Comparison of ENCODE assay signal across 26 cellular contexts in the genomic region with DNA sequence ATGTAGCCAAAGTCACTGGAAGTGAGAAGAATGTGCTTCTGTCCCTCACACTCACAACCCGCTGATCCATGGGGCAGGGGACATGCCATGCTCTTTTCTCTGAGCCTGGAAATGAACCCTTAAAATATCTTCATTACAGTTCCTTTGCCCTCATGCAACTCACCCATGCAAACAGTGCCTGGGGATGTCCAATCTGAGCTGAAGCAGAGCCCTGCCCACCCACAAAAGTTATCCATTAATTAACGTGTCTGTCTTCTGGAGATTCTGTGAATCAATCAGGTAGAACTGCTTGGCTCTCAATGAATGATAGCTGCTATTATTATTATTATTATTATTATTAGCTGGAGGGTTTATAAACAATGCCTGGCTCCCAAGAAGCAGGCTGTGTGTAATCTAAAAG.
"Had no signal": no experiment of that assay in that cellular context is flagged by ENCODE, and none has a peak within 500 bp of the region (broad histone marks: within the 10 kb centered on the region; RNA-seq: fewer than 3 reads in every experiment).

No MANE protein-coding gene starts in this region.

- H3K4me1 ChIP-seq: heart left ventricle, left ventricle myocardium inferior, lower lobe of right lung, neural progenitor cell, pancreas, prostate gland, spleen, stomach had no signal

- H3K4me3 ChIP-seq: dorsolateral prefrontal cortex, heart left ventricle, left ventricle myocardium inferior, lower lobe of right lung, neural progenitor cell, pancreas, prostate gland, spleen, stomach, thoracic aorta, transverse colon had no signal

- H3K4me2 ChIP-seq: neural progenitor cell had no signal

- H3K27me3 ChIP-seq: neural progenitor cell, pancreas, transverse colon had no signal

- H3K9ac ChIP-seq: neural progenitor cell had no signal

- ATAC-seq: esophagus mucosa; heart left ventricle; lower lobe of right lung; natural killer cell; sciatic nerve; stimulated activated memory B cell treated with anti-CD40 and anti-IgM and Interleukin-4, amounts not matched to agents 10 μg/mL and 1 μg/mL and 100 μg/mL, for 72 hours had no signal

- H3K4me1 Mint-ChIP-seq: mesothelial cell of epicardium, natural killer cell, neural progenitor cell had no signal

- H3K27ac ChIP-seq: dorsolateral prefrontal cortex, heart left ventricle, left ventricle myocardium inferior, lower lobe of right lung, neural progenitor cell, pancreas, prostate gland, spleen, stomach, thoracic aorta, transverse colon had no signal

- H3K4me3 Mint-ChIP-seq: memory B cell; mesothelial cell of epicardium; natural killer cell; neural progenitor cell; stimulated activated memory B cell treated with anti-CD40 and anti-IgM and Interleukin-4, amounts not matched to agents 10 μg/mL and 1 μg/mL and 100 μg/mL, for 72 hours had no signal

- H3K36me3 ChIP-seq: heart left ventricle, left ventricle myocardium inferior, lower lobe of right lung, neural progenitor cell, pancreas, prostate gland, spleen, stomach, thoracic aorta, transverse colon had no signal

- H2AFZ ChIP-seq: neural progenitor cell had no signal

- H3K36me3 Mint-ChIP-seq: memory B cell; mesothelial cell of epicardium; natural killer cell; neural progenitor cell; stimulated activated memory B cell treated with anti-CD40 and anti-IgM and Interleukin-4, amounts not matched to agents 10 μg/mL and 1 μg/mL and 100 μg/mL, for 72 hours had no signal

- H3K27ac Mint-ChIP-seq: memory B cell; mesothelial cell of epicardium; natural killer cell; neural progenitor cell; stimulated activated memory B cell treated with anti-CD40 and anti-IgM and Interleukin-4, amounts not matched to agents 10 μg/mL and 1 μg/mL and 100 μg/mL, for 72 hours had no signal

- H3K9me3 ChIP-seq: heart left ventricle, left ventricle myocardium inferior, lower lobe of right lung, pancreas, prostate gland, stomach, thoracic aorta, transverse colon had no signal

- DNase-seq: cortex of kidney; dorsolateral prefrontal cortex; effector CD8-positive, alpha-beta T cell; heart left ventricle; hippocampal formation; kidney glomerular epithelial cell; left ventricle myocardium inferior; lower lobe of right lung; natural killer cell; occipital lobe; spleen; stimulated activated CD4-positive, alpha-beta T cell treated with anti-CD3 and anti-CD28 coated beads, Interleukin-15, amount 100 ng/mL, for 24 hours; stimulated activated CD4-positive, alpha-beta T cell treated with anti-CD3 and anti-CD28 coated beads, Interleukin-1b, Interleukin-23, amount 100 ng/mL, for 48 hours; stimulated activated CD4-positive, alpha-beta T cell treated with anti-CD3 and anti-CD28 coated beads, Interleukin-4, amount 100 ng/mL, for 24 hours; stomach; substantia nigra had no signal

- H3K9me3 Mint-ChIP-seq: mesothelial cell of epicardium, neural progenitor cell had no signal
